In the genomic region with DNA sequence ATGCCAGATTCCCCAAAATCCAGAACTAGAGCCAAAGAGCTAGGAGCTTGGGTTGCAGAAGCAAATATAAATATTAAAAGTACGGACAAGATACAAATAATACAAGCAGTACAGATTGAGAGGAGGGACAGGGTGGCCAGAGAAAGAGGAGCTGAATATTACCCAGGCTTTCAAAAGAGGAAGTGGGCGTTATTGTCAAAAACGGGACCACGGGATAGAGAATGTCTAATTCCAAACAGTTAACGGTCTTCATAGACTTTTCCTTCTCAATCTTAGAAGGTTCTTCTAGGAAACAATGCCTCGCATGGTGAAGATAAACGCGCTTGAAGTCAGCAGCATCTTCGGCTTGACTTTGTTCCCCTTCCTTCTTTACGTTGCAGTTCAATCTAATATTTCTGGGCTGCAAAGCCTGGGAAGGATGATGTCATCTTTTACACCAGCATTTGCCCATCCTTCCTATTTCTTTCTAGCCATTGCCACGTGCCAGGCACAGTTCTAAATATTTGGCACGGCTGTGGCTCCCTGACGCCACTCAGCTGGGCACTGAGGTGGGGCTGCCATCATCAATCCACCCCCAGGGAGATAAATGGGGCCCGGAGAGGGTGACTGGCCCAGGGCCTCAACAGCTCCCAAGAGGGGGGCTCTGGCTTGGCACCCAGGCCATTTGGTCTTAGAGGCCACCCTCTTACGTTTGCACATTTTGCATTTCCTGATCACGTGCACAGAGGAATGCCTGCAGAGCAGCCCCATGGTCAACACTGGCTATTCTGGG, we compare ENCODE assay signal across 18 cellular contexts. TPM values are rescaled to one million over a fixed set of nuclear protein-coding genes. Genes with fewer than 3 reads are reported as not detected.
"Had no signal": no experiment of that assay in that cellular context is flagged by ENCODE, and none has a peak within 500 bp of the region (broad histone marks: within the 10 kb centered on the region; RNA-seq: fewer than 3 reads in every experiment).

No MANE protein-coding gene starts in this region.

- H3K4me1 ChIP-seq: foreskin keratinocyte, parathyroid adenoma had no signal

- H3K27ac ChIP-seq: brain microvascular endothelial cell, foreskin keratinocyte, neural progenitor cell, parathyroid adenoma, skin epidermis had no signal

- DNase-seq: activated CD4-positive, alpha-beta T cell treated with anti-CD3 and anti-CD28 coated beads, Interleukin-2, amount 50 U/mL, for 1 hour; activated CD8-positive, alpha-beta memory T cell treated with anti-CD3 and anti-CD28 coated beads for 24 hours; brain microvascular endothelial cell; effector memory CD4-positive, alpha-beta T cell; foreskin keratinocyte; stimulated activated CD4-positive, alpha-beta T cell treated with anti-CD3 and anti-CD28 coated beads, Interleukin-4, amount 100 ng/mL, for 24 hours; stimulated activated naive CD4-positive, alpha-beta T cell; substantia nigra; T-cell; T-helper 9 cell had no signal

- H3K4me3 ChIP-seq: neural progenitor cell, skin epidermis had no signal

- H3K27ac Mint-ChIP-seq: activated naive CD4-positive, alpha-beta T cell treated with anti-CD3 and anti-CD28 coated beads, Interleukin-2, amount 50 U/mL, for 72 hours; activated T-helper 2 cell treated with anti-CD3 and anti-CD28 coated beads, Interferon-gamma antibody, Interleukin-2, Interleukin-4, amounts not matched to agents 10 μg/mL and 5 μg/mL and 100 μg/mL, durations not matched to agents 14 hours and 24 hours and 36 hours; mesothelial cell of epicardium; T-cell; type B pancreatic cell had no signal

- H3K9me3 Mint-ChIP-seq: activated naive CD4-positive, alpha-beta T cell treated with anti-CD3 and anti-CD28 coated beads, Interleukin-2, amount 50 U/mL, for 72 hours; activated T-helper 2 cell treated with anti-CD3 and anti-CD28 coated beads, Interferon-gamma antibody, Interleukin-2, Interleukin-4, amounts not matched to agents 10 μg/mL and 5 μg/mL and 100 μg/mL, durations not matched to agents 14 hours and 24 hours and 36 hours; mesothelial cell of epicardium; neural progenitor cell; T-cell had no signal

- H3K36me3 ChIP-seq: brain microvascular endothelial cell, neural progenitor cell had no signal

- H3K36me3 Mint-ChIP-seq: activated naive CD4-positive, alpha-beta T cell treated with anti-CD3 and anti-CD28 coated beads, Interleukin-2, amount 50 U/mL, for 72 hours; mesothelial cell of epicardium; neural progenitor cell; T-cell; type B pancreatic cell had no signal

- H3K4me1 Mint-ChIP-seq: mesothelial cell of epicardium, T-cell had no signal

- H3K4me3 Mint-ChIP-seq: mesothelial cell of epicardium, T-cell, type B pancreatic cell had no signal

- ATAC-seq: activated CD4-positive, CD25-positive, alpha-beta regulatory T cell treated with anti-CD3 and anti-CD28 coated beads, Interleukin-2, amount 50 U/mL, for 24 hours; activated naive CD4-positive, alpha-beta T cell treated with anti-CD3 and anti-CD28 coated beads, Interleukin-2, amount 50 U/mL, for 72 hours; foreskin keratinocyte; T-cell had no signal

RNA-seq across cellular contexts. Expression of a gene that starts 16.3 kb away (rescaled TPM):
- total RNA-seq: activated naive CD4-positive, alpha-beta T cell treated with anti-CD3 and anti-CD28 coated beads, Interleukin-2, amount 50 U/mL, for 72 hours had no signal
